8 cellular contexts compared by ENCODE assay signal in the genomic region with DNA sequence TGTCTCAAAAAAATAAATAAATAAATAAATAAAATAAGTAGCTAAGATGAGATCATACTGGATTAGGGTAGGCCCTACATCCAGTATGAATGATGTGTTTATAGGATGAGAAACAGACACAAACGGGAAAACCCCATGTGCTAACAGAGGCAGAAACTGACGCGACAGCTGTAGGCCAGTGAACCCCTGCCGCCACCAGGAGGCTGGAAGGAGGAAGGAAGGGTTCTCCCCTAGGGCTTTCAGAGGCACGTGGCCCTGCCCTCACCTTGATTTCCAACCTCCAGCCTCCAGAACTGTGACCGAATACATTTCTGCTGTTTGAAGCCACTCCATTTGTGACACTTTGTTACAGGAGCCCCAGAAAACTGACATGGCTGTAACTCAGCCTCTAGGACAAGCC. TPM values are rescaled to one million over a fixed set of nuclear protein-coding genes. Genes with fewer than 3 reads are reported as not detected.
A peak's percentile ranks its signal among the peaks of the same experiment; 100 is the strongest.
DNase-seq lines count a peak whose midpoint lies in the region; ATAC-seq and TF ChIP-seq lines count a peak whose summit lies in the region.

No MANE protein-coding gene starts in this region.

- no peaks in the 10 kb centered on the region for H3K27me3 ChIP-seq in BE2C
- no peaks in the 10 kb centered on the region for H3K27me3 ChIP-seq in OCI-LY3 (ENCODE audit: low read depth, low read length)

- POLR2A ChIA-PET in GM10248 (lab: Yijun Ruan, JAX), result no interaction called here

- H4K20me1 ChIP-seq in OCI-LY3 (ENCODE audit: insufficient read depth, low read length), result no peaks in the 10 kb centered on the region

- H3K36me3 ChIP-seq in BE2C (no peaks in the 10 kb centered on the region), OCI-LY3 (replicated peaks; ENCODE audit: low read depth, low read length) (no peaks in the 10 kb centered on the region)

- H3K4me3 ChIP-seq in BE2C (ENCODE audit: low read depth, low read length), result no peak overlapping the region
- H3K4me3 ChIP-seq in OCI-LY3 (ENCODE audit: low read length), result no peak overlapping the region
- H3K4me3 ChIP-seq in foreskin fibroblast (ENCODE audit: low read depth in 1 of 2, low read length in 2 of 2), result no peak overlapping the region

- TF ChIP-seq CTCF in BE2C (IDR thresholded peaks at IDR 0.05; ENCODE audit: low read depth, low read length) (peak; percentile 18; the same call in 1 of the 2 replicates), GM10248 (IDR thresholded peaks at IDR 0.05; ENCODE audit: control extremely low read depth, extremely low read depth, low read depth, missing control alignments) (peak; percentile 20), OCI-LY3 (IDR thresholded peaks at IDR 0.05; ENCODE audit: low read depth, low read length) (peak; percentile 54), foreskin fibroblast (IDR thresholded peaks at IDR 0.05; ENCODE audit: low read depth, low read length) (peak; percentile 6)

- H3K9me3 ChIP-seq in BE2C (no peaks in the 10 kb centered on the region), OCI-LY3 (ENCODE audit: insufficient read depth, low read length) (no peaks in the 10 kb centered on the region)

- H3K9ac ChIP-seq in OCI-LY3 (ENCODE audit: low read length), result no peak overlapping the region

- no peak for ATAC-seq in HG02642 (IDR thresholded peaks at IDR 0.05; ENCODE audit: poor library complexity, unreplicated experiment)

- H3K4me1 ChIP-seq in BE2C, result no peaks in the 10 kb centered on the region
- H3K4me1 ChIP-seq in OCI-LY3 (ENCODE audit: low read length), result peaks cover 5% of the 10 kb centered on the region

- CTCF ChIA-PET in GM10248 (lab: Yijun Ruan, JAX), result interaction anchor here (0.7 kb wide), 1 partner anchor 107 kb away, joined by 3 read pairs; no protein-coding TSS in a partner anchor

- H3K4me2 ChIP-seq in OCI-LY3 (ENCODE audit: low read length), result no peak overlapping the region

- H2AFZ ChIP-seq in OCI-LY3 (ENCODE audit: low read depth, low read length), result no peak overlapping the region

- no peak for DNase-seq in BE2C
- peak; percentile 70 for DNase-seq in GM10248 (ENCODE audit: extremely low spot score)
- no peak for DNase-seq in foreskin fibroblast
- DNase-seq in NCI-H446 treated with DMSO at 0.1 percent for 48 hours (lab: John Stamatoyannopoulos, UW), result no peak
- no peak for DNase-seq in central memory CD4-positive, alpha-beta T cell
- DNase-seq in GOT3 (lab: John Stamatoyannopoulos, UW), result no peak

- H3K79me2 ChIP-seq in OCI-LY3 (ENCODE audit: low read length), result no peaks in the 10 kb centered on the region

- no peak overlapping the region for H3K27ac ChIP-seq in OCI-LY3 (ENCODE audit: low read length)

RNA-seq across cellular contexts. Expression of gene CHD5, which starts 38.5 kb away (rescaled TPM):
- 0.52 TPM for polyA plus RNA-seq in BE2C (2012; ENCODE audit: insufficient read depth, insufficient read length, low read depth)

RNA-seq across cellular contexts. Expression of gene RPL22, which starts 57.8 kb away (rescaled TPM):
- polyA plus RNA-seq in BE2C (2012; ENCODE audit: insufficient read depth, insufficient read length, low read depth), result 260 TPM
